Comparison of ENCODE assay signal across 2 cellular contexts in the genomic region with DNA sequence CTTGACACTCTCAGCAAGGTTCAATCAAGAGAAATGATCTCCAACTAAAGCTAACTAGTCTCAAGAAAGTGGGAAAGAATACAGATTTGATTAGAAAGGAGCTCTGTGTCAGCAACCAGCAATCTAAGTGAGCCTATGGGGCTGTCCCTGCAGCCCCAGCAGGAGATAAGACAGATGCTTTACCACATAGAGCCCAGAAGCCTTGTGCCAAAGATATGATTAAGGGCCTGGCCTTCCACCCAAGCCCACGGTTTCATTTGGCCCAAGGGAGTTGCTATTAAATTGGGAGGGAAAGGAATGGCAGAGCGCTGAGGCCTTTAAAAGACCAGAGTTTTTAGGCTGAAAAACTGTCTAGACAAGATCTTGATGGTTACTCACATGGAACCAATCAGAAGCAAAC.
TF ChIP-seq lines count a peak whose summit lies in the region.

No MANE protein-coding gene starts in this region.

TF ChIP-seq in HEK293, 187 proteins besides CTCF, POLR2A, EP300 and RAD21 (continued from another document):
- TF ChIP-seq ZIC2 (tag by site-specific recombination; IDR thresholded peaks at IDR 0.05), result 0 out of 2 replicates have a peak, but pooled peaks have one; percentile 38
- TF ChIP-seq ZNF26 (tag by site-specific recombination; IDR thresholded peaks at IDR 0.05), result no peak
- 0 out of 2 replicates have a peak, but pooled peaks have one; percentile 33 for TF ChIP-seq SP7 (tag by site-specific recombination; IDR thresholded peaks at IDR 0.05)
- TF ChIP-seq ZBTB8A (tag by site-specific recombination; IDR thresholded peaks at IDR 0.05), result 0 out of 2 replicates have a peak, but pooled peaks have one; percentile 26
- TF ChIP-seq ZNF324 (tag by site-specific recombination; IDR thresholded peaks at IDR 0.05), result no peak
- 0 out of 2 replicates have a peak, but pooled peaks have one; percentile 21 for TF ChIP-seq KLF10 (tag by site-specific recombination; IDR thresholded peaks at IDR 0.05)
TF ChIP-seq in HEK293: peak in this region for 5.

TF ChIP-seq in K562, 482 proteins besides CTCF, POLR2A, EP300 and RAD21 (continued from another document):
- TF ChIP-seq, protein P1, sequence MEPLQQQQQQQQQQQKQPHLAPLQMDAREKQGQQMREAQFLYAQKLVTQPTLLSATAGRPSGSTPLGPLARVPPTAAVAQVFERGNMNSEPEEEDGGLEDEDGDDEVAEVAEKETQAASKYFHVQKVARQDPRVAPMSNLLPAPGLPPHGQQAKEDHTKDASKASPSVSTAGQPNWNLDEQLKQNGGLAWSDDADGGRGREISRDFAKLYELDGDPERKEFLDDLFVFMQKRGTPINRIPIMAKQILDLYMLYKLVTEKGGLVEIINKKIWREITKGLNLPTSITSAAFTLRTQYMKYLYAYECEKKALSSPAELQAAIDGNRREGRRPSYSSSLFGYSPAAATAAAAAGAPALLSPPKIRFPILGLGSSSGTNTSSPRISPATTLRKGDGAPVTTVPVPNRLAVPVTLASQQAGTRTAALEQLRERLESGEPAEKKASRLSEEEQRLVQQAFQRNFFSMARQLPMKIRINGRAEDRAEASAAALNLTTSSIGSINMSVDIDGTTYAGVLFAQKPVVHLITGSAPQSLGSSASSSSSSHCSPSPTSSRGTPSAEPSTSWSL (CRISPR knock-in tag; IDR thresholded peaks at IDR 0.05; ENCODE audit: borderline replicate concordance), result no peak
- TF ChIP-seq RFX7 (CRISPR knock-in tag; IDR thresholded peaks at IDR 0.05) (no peak), TEAD4 (IDR thresholded peaks at IDR 0.05; ENCODE audit: low read length) (peak; percentile 19; the same call in 1 of the 2 replicates), TEAD4 (CRISPR knock-in tag; IDR thresholded peaks at IDR 0.05; ENCODE audit: borderline replicate concordance) (no peak), TAL1 (IDR thresholded peaks at IDR 0.05) (peak; percentile 8; the same call in 1 of the 2 replicates), SMARCE1 (IDR thresholded peaks at IDR 0.05) (no peak), ZNF584 (CRISPR knock-in tag; IDR thresholded peaks at IDR 0.05; ENCODE audit: low read depth) (no peak), NCOR1 (IDR thresholded peaks at IDR 0.05) (peak; percentile 13; the same call in 1 of the 2 replicates), CBFA2T2 (conservative IDR thresholded peaks at IDR 0.05) (peak; percentile 48)
